ENCODE assay signal across 18 cellular contexts in the genomic region with DNA sequence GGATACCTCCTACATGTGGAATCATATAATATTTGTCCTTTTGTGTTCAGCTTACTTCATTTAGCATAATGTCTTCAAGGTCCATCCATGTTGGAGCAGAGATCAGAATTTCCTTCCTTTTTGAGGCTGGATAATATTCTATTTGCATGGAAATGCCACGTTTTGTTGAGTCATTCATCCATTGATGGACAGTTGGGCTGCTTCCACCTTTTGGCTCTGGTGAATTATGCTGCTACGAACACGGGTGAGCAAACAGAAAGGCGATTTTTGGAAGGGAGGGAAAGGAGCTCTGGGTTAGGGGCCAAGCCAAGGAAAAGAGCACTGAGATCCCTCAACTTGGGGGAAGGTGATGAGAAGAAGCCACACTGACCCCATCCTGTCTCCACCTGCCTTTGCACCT.
"Had no signal": no experiment of that assay in that cellular context is flagged by ENCODE, and none has a peak within 500 bp of the region (broad histone marks: within the 10 kb centered on the region; RNA-seq: fewer than 3 reads in every experiment).

No MANE protein-coding gene starts in this region.

- H3K27ac Mint-ChIP-seq: activated CD4-positive, alpha-beta T cell treated with anti-CD3 and anti-CD28 coated beads, Interleukin-2, amount 10 ng/mL, durations not matched to agents 24 days and 14 days; activated CD8-positive, alpha-beta T cell treated with anti-CD3 and anti-CD28 coated beads for 36 hours; activated naive CD4-positive, alpha-beta T cell treated with anti-CD3 and anti-CD28 coated beads, Interleukin-2, amount 50 U/mL, for 24 hours; activated T-cell treated with anti-CD3 and anti-CD28 coated beads, Interleukin-2, amount 50 U/mL, for 72 hours; memory B cell; progenitor cell of endocrine pancreas had no signal

- H3K36me3 Mint-ChIP-seq: activated naive CD4-positive, alpha-beta T cell treated with anti-CD3 and anti-CD28 coated beads, Interleukin-2, amount 50 U/mL, for 24 hours; memory B cell had no signal

- ATAC-seq: activated CD8-positive, alpha-beta T cell treated with anti-CD3 and anti-CD28 coated beads for 36 hours; activated T-cell treated with anti-CD3 and anti-CD28 coated beads, Interleukin-2, amount 50 U/mL, for 72 hours; gastroesophageal sphincter had no signal

- DNase-seq: activated CD4-positive, alpha-beta T cell treated with anti-CD3 and anti-CD28 coated beads, Interleukin-2, amount 10 ng/mL, durations not matched to agents 24 days and 14 days; activated CD4-positive, CD25-positive, alpha-beta regulatory T cell; activated CD8-positive, alpha-beta memory T cell treated with anti-CD3 and anti-CD28 coated beads, Interleukin-2, amount 50 U/mL, for 48 hours; activated CD8-positive, alpha-beta T cell treated with anti-CD3 and anti-CD28 coated beads for 36 hours; activated effector memory CD4-positive, alpha-beta T cell treated with anti-CD3 and anti-CD28 coated beads, Interleukin-2, amount 50 U/mL, for 16 hours; activated T-cell treated with anti-CD3 and anti-CD28 coated beads, Interleukin-2, amount 50 U/mL, for 72 hours; kidney glomerular epithelial cell; stimulated activated CD4-positive, alpha-beta T cell treated with anti-CD3 and anti-CD28 coated beads, Interleukin-12 subunit alpha, Interleukin-12 subunit beta, amount 100 ng/mL, for 4 hours; stimulated activated CD4-positive, alpha-beta T cell treated with anti-CD3 and anti-CD28 coated beads, Interleukin-1b, Interleukin-23, amount 100 ng/mL, for 48 hours; stimulated activated CD8-positive, alpha-beta memory T cell treated with anti-CD3 and anti-CD28 coated beads, Interleukin-4, amount 100 ng/mL, for 48 hours; stimulated activated naive CD4-positive, alpha-beta T cell; T1000; tibial artery had no signal

- H3K27me3 Mint-ChIP-seq: activated CD8-positive, alpha-beta T cell treated with anti-CD3 and anti-CD28 coated beads for 36 hours; activated naive CD4-positive, alpha-beta T cell treated with anti-CD3 and anti-CD28 coated beads, Interleukin-2, amount 50 U/mL, for 24 hours had no signal

- H3K9me3 Mint-ChIP-seq: activated CD4-positive, alpha-beta T cell treated with anti-CD3 and anti-CD28 coated beads, Interleukin-2, amount 10 ng/mL, durations not matched to agents 24 days and 14 days; activated CD8-positive, alpha-beta T cell treated with anti-CD3 and anti-CD28 coated beads for 36 hours; activated naive CD4-positive, alpha-beta T cell treated with anti-CD3 and anti-CD28 coated beads, Interleukin-2, amount 50 U/mL, for 24 hours; activated T-cell treated with anti-CD3 and anti-CD28 coated beads, Interleukin-2, amount 50 U/mL, for 72 hours; neural crest cell had no signal

- H3K4me1 Mint-ChIP-seq: activated CD4-positive, alpha-beta T cell treated with anti-CD3 and anti-CD28 coated beads, Interleukin-2, amount 10 ng/mL, durations not matched to agents 24 days and 14 days; activated naive CD4-positive, alpha-beta T cell treated with anti-CD3 and anti-CD28 coated beads, Interleukin-2, amount 50 U/mL, for 24 hours had no signal

- H3K4me3 Mint-ChIP-seq: activated CD4-positive, alpha-beta T cell treated with anti-CD3 and anti-CD28 coated beads, Interleukin-2, amount 10 ng/mL, durations not matched to agents 24 days and 14 days; activated CD8-positive, alpha-beta T cell treated with anti-CD3 and anti-CD28 coated beads for 36 hours; activated naive CD4-positive, alpha-beta T cell treated with anti-CD3 and anti-CD28 coated beads, Interleukin-2, amount 50 U/mL, for 24 hours; activated T-cell treated with anti-CD3 and anti-CD28 coated beads, Interleukin-2, amount 50 U/mL, for 72 hours; memory B cell; neural crest cell had no signal
